Comparison of ENCODE assay signal across 22 cellular contexts in genomic region chr18:62990653-62991052, GRCh38.
DNase-seq lines count a peak whose midpoint lies in the region; ATAC-seq, FAIRE-seq and TF ChIP-seq lines count a peak whose summit lies in the region.
"Had no signal": no experiment of that assay in that cellular context is flagged by ENCODE, and none has a peak within 500 bp of the region (broad histone marks: within the 10 kb centered on the region; RNA-seq: fewer than 3 reads in every experiment).

No MANE protein-coding gene starts in this region.

- peaks cover 3% of the 10 kb centered on the region for H3K27me3 Mint-ChIP-seq in type B pancreatic cell

- H3K27me3 ChIP-seq in K562 (ENCODE audit: control insufficient read depth in 2 of 2, insufficient read depth in 2 of 2, low read length in 2 of 2), result no peaks in the 10 kb centered on the region
- H3K27me3 ChIP-seq: BLaER1 treated with 17β-estradiol and CSF1 and Interleukin-3, amounts not matched to agents 10 nM and 100 nM had no signal

- no peak for TF ChIP-seq RAD21 in K562 (CRISPR knock-in tag; conservative IDR thresholded peaks at IDR 0.05 in 1 of 2, IDR thresholded peaks at IDR 0.05 in 1 of 2)

- no peaks in the 10 kb centered on the region for H3K36me3 ChIP-seq in K562 (ENCODE audit: control insufficient read depth, insufficient read depth, low read length)
- H3K36me3 ChIP-seq: BLaER1 treated with 17β-estradiol and CSF1 and Interleukin-3, amounts not matched to agents 10 nM and 100 nM had no signal

- in situ Hi-C loops in K562 (cut with MboI), result loop anchor here (25.0 kb wide), 1 partner anchor 803 kb away; the partner anchor contains the start of genes PIGN and RELCH

- CTCF ChIA-PET in K562 (lab: Yijun Ruan, JAX; ENCODE audit: low intra/inter-chr PET ratio), result interaction anchor here (0.5 kb wide), 1 partner anchor 421 kb away, joined by 3 read pairs; no protein-coding TSS in a partner anchor

- no peaks in the 10 kb centered on the region for H3K4me1 Mint-ChIP-seq in type B pancreatic cell (ENCODE audit: unreplicated experiment)
- H3K4me1 Mint-ChIP-seq: B cell had no signal

- peak; percentile 95 for FAIRE-seq in D721Med (lab: Jason Lieb, UNC)
- no peak for FAIRE-seq in K562 (lab: Jason Lieb, UNC)
- FAIRE-seq: A549, G401.6, GM12891, GM19239 had no signal

- peak overlapping the region; percentile 54 for H3K27ac Mint-ChIP-seq in type B pancreatic cell
- H3K27ac Mint-ChIP-seq: B cell; CD4-positive, alpha-beta T cell; CD8-positive, alpha-beta T cell had no signal

- no peak overlapping the region for H3K27ac ChIP-seq in K562 (ENCODE audit: extremely low read depth, low read depth, low read length)
- H3K27ac ChIP-seq: 22Rv1; A549; BLaER1 treated with 17β-estradiol and CSF1 and Interleukin-3, amounts not matched to agents 10 nM and 100 nM; C4-2B had no signal

- H3K4me2 ChIP-seq in K562 (ENCODE audit: insufficient read depth, low read length), result no peak overlapping the region
- H3K4me2 ChIP-seq: A549; BLaER1 treated with 17β-estradiol and CSF1 and Interleukin-3, amounts not matched to agents 10 nM and 100 nM had no signal

- no TSS peak for BruUV-seq in K562 (replicated peaks; lab: Mats Ljungman, UMichigan)

- H2AFZ ChIP-seq in K562 (ENCODE audit: low read depth, low read length), result no peak overlapping the region

- POLR2A ChIA-PET in K562 (lab: Yijun Ruan, JAX), result no interaction called here

- TF ChIP-seq EP300 in K562 (IDR thresholded peaks at IDR 0.05; ENCODE audit: low read length), result no peak

- H3K36me3 Mint-ChIP-seq in type B pancreatic cell, result no peaks in the 10 kb centered on the region
- H3K36me3 Mint-ChIP-seq: CD8-positive, alpha-beta T cell had no signal

- H3K4me1 ChIP-seq in K562 (replicated peaks in 1 of 2; ENCODE audit: control insufficient read depth in 2 of 2, insufficient read depth in 2 of 2, low read length in 2 of 2), result peaks cover 0 to 14% of the 10 kb centered on the region in 2 experiments; a peak in 3 of 5 replicates
- H3K4me1 ChIP-seq: A549, Caco-2 had no signal

- H3K9me3 Mint-ChIP-seq in type B pancreatic cell, result no peaks in the 10 kb centered on the region
- H3K9me3 Mint-ChIP-seq: CD4-positive, alpha-beta T cell; CD8-positive, alpha-beta T cell had no signal

- DNase-seq in D721Med (ENCODE audit: insufficient read length, low spot score), result no peak
- DNase-seq in K562 (ENCODE audit: extremely low read depth in 1 of 4, low spot score in 3 of 4), result no peak
- DNase-seq in type B pancreatic cell (ENCODE audit: extremely low spot score, unreplicated experiment), result no peak
- no peak for DNase-seq in DMS153 treated with DMSO at 0.1 percent for 48 hours (lab: John Stamatoyannopoulos, UW; ENCODE audit: unreplicated experiment)
- no peak for DNase-seq in germinal center (ENCODE audit: low spot score)
- DNase-seq: AML-193; Caco-2; Calu3; CD4-positive, alpha-beta T cell; CD8-positive, alpha-beta T cell; DMS 273 treated with DMSO at 0.1 percent for 48 hours; DMS153; DMS79 treated with DMSO at 0.1 percent for 48 hours; GF-D8 had no signal

- no peaks in the 10 kb centered on the region for H3K79me2 ChIP-seq in K562 (ENCODE audit: control insufficient read depth, insufficient read depth, low read length)

- no peak for TF ChIP-seq POLR2A in K562 (conservative IDR thresholded peaks at IDR 0.05)

- H3K9ac ChIP-seq in K562 (ENCODE audit: insufficient read depth in 1 of 2, low read depth in 2 of 2, low read length in 2 of 2), result no peak overlapping the region
- H3K9ac ChIP-seq: BLaER1 treated with 17β-estradiol and CSF1 and Interleukin-3, amounts not matched to agents 10 nM and 100 nM had no signal

- H3K4me3 ChIP-seq in K562, result no peak overlapping the region
- H3K4me3 ChIP-seq: A549; BLaER1 treated with 17β-estradiol and CSF1 and Interleukin-3, amounts not matched to agents 10 nM and 100 nM had no signal

- TF ChIP-seq CTCF in D721Med (IDR thresholded peaks at IDR 0.05; ENCODE audit: insufficient read depth, missing control alignments) (no peak), K562 (IDR thresholded peaks at IDR 0.05 in 2 of 3, conservative IDR thresholded peaks at IDR 0.05 in 1 of 3; ENCODE audit: insufficient read depth in 2 of 3, low read depth in 1 of 3, low read length in 3 of 3) (no peak), type B pancreatic cell (conservative IDR thresholded peaks at IDR 0.05) (no peak)

- no peak overlapping the region for H3K4me3 Mint-ChIP-seq in type B pancreatic cell
- H3K4me3 Mint-ChIP-seq: B cell; CD4-positive, alpha-beta T cell; CD8-positive, alpha-beta T cell had no signal

- no peaks in the 10 kb centered on the region for H4K20me1 ChIP-seq in K562 (replicated peaks; ENCODE audit: control insufficient read depth, insufficient read depth, low read length)
- H4K20me1 ChIP-seq: BLaER1 treated with 17β-estradiol and CSF1 and Interleukin-3, amounts not matched to agents 10 nM and 100 nM had no signal

- ATAC-seq in K562, result no peak
- ATAC-seq: A549; CD8-positive, alpha-beta T cell had no signal

- intact Hi-C loops in K562 (cut with micrococcal nuclease), result loop anchor here (5.0 kb wide), 1 partner anchor 563 kb away; no protein-coding TSS in a partner anchor

- no peaks in the 10 kb centered on the region for H3K9me1 ChIP-seq in K562 (ENCODE audit: control insufficient read depth, insufficient read depth, low read length)

- no peaks in the 10 kb centered on the region for H3K9me3 ChIP-seq in K562 (replicated peaks; ENCODE audit: control insufficient read depth, insufficient read depth, low read depth, low read length)
- H3K9me3 ChIP-seq: A549, Caco-2 had no signal

- WGBS in K562 (ENCODE audit: insufficient coverage, low coverage, missing lambda C conversion rate), result 15% methylated on average over 1 of the region's 1 CpG

TF ChIP-seq in K562, 482 proteins besides CTCF, POLR2A, EP300 and RAD21:
- peak; percentile 78 for TF ChIP-seq ZBTB40 (IDR thresholded peaks at IDR 0.05)
- peak; percentile 64; the same call in 1 of the 2 replicates for TF ChIP-seq ZBTB40 (CRISPR knock-in tag; IDR thresholded peaks at IDR 0.05)
- no peak for TF ChIP-seq FOXK1 (CRISPR knock-in tag; IDR thresholded peaks at IDR 0.05; ENCODE audit: borderline replicate concordance)
